ENCODE assay signal across 29 cellular contexts in the genomic region with DNA sequence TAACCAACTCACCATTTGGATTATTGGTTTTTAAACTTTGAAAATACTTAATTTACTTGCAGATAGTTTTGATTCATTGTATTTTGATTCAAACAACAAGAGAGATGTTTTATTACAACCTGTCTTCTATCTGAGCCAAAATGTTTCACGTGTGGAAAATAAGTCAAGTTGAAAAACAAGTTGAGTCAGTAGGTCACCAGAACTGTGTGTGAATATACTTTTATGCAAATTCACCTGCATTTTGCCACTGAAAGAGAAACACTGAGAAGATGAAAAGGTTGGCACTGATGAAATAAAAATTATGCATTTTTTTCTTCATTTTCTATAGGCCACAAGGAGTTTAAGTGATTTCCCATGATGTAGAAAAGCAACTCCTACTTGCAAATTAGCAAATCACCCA.
DNase-seq lines count a peak whose midpoint lies in the region; ATAC-seq and TF ChIP-seq lines count a peak whose summit lies in the region.
"Had no signal": no experiment of that assay in that cellular context is flagged by ENCODE, and none has a peak within 500 bp of the region (broad histone marks: within the 10 kb centered on the region; RNA-seq: fewer than 3 reads in every experiment).

No MANE protein-coding gene starts in this region.

- H3K36me3 Mint-ChIP-seq in activated T-cell treated with anti-CD3 and anti-CD28 coated beads, Interleukin-2, amount 50 U/mL, for 4 hours (ENCODE audit: insufficient read depth) = peaks cover 3% of the 10 kb centered on the region
- peaks cover 45% of the 10 kb centered on the region for H3K36me3 Mint-ChIP-seq in activated CD4-positive, alpha-beta memory T cell treated with anti-CD3 and anti-CD28 coated beads, Interleukin-2, amount 10 ng/mL, durations not matched to agents 7 days and 5 days (ENCODE audit: low read depth)

- peak; percentile 70 to 78 for ATAC-seq in activated T-cell treated with anti-CD3 and anti-CD28 coated beads, Interleukin-2, amount 50 U/mL, for 4 hours
- peak; percentile 45 for ATAC-seq in GM18520 (IDR thresholded peaks at IDR 0.05; ENCODE audit: unreplicated experiment)
- ATAC-seq: effector memory CD8-positive, alpha-beta T cell; lower lobe of right lung; naive thymus-derived CD4-positive, alpha-beta T cell; right lobe of liver had no signal

- H3K27ac Mint-ChIP-seq in activated CD4-positive, alpha-beta memory T cell treated with anti-CD3 and anti-CD28 coated beads, Interleukin-2, amount 10 ng/mL, durations not matched to agents 7 days and 5 days = peak overlapping the region; percentile 75

- CTCF ChIA-PET in activated CD4-positive, alpha-beta memory T cell treated with anti-CD3 and anti-CD28 coated beads, Interleukin-2, amount 10 ng/mL, durations not matched to agents 7 days and 5 days (lab: Charles Lee) = interaction anchor here (0.7 kb wide), 1 partner anchor 9 kb away, joined by 3 read pairs; no protein-coding TSS in a partner anchor

- H3K4me1 Mint-ChIP-seq in activated T-cell treated with anti-CD3 and anti-CD28 coated beads, Interleukin-2, amount 50 U/mL, for 4 hours (ENCODE audit: low read depth) = peaks cover 85% of the 10 kb centered on the region
- peaks cover 76% of the 10 kb centered on the region for H3K4me1 Mint-ChIP-seq in activated CD4-positive, alpha-beta memory T cell treated with anti-CD3 and anti-CD28 coated beads, Interleukin-2, amount 10 ng/mL, durations not matched to agents 7 days and 5 days

- no peak for TF ChIP-seq CTCF in epithelial cell of esophagus (IDR thresholded peaks at IDR 0.05; ENCODE audit: insufficient read depth, low read depth, low read length, missing control alignments)

- no peak for DNase-seq in activated T-cell treated with anti-CD3 and anti-CD28 coated beads, Interleukin-2, amount 50 U/mL, for 4 hours
- no peak for DNase-seq in activated T-cell treated with anti-CD3 and anti-CD28 coated beads, Interleukin-2, amount 50 U/mL, for 1 hour
- no peak for DNase-seq in activated CD4-positive, alpha-beta memory T cell treated with anti-CD3 and anti-CD28 coated beads, Interleukin-2, amount 10 ng/mL, durations not matched to agents 7 days and 5 days
- peak; percentile 20 for DNase-seq in epithelial cell of esophagus (ENCODE audit: low read depth)
- no peak for DNase-seq in NCI-H146 (lab: John Stamatoyannopoulos, UW)
- DNase-seq in stimulated activated CD4-positive, alpha-beta T cell treated with anti-CD3 and anti-CD28 coated beads, Interleukin-4, amount 100 ng/mL, for 24 hours = no peak
- DNase-seq in activated effector memory CD4-positive, alpha-beta T cell treated with Interleukin-2 at 50 U/mL for 16 hours = no peak
- DNase-seq: BE2C; effector memory CD8-positive, alpha-beta T cell; erythroblast; hypothalamus; IMR-90; lower lobe of right lung; MV-4-11; naive thymus-derived CD4-positive, alpha-beta T cell; NCI-H446; NCI-H774; occipital lobe; Peyer's patch; right lobe of liver; SHP77; spleen; stimulated activated CD4-positive, alpha-beta T cell treated with anti-CD3 and anti-CD28 coated beads, Interleukin-2, amount 100 ng/mL, for 24 hours; stimulated activated CD8-positive, alpha-beta memory T cell treated with anti-CD3 and anti-CD28 coated beads, Interleukin-4, amount 100 ng/mL, for 48 hours; T-helper 9 cell; transverse colon had no signal

- no peak overlapping the region for H3K4me3 Mint-ChIP-seq in activated T-cell treated with anti-CD3 and anti-CD28 coated beads, Interleukin-2, amount 50 U/mL, for 4 hours
- H3K4me3 Mint-ChIP-seq in activated CD4-positive, alpha-beta memory T cell treated with anti-CD3 and anti-CD28 coated beads, Interleukin-2, amount 10 ng/mL, durations not matched to agents 7 days and 5 days = no peak overlapping the region
- H3K4me3 Mint-ChIP-seq: central memory CD8-positive, alpha-beta T cell; effector memory CD8-positive, alpha-beta T cell had no signal

- peaks cover 7% of the 10 kb centered on the region for H3K9me3 Mint-ChIP-seq in activated T-cell treated with anti-CD3 and anti-CD28 coated beads, Interleukin-2, amount 50 U/mL, for 4 hours
- peaks cover 21% of the 10 kb centered on the region for H3K9me3 Mint-ChIP-seq in activated CD4-positive, alpha-beta memory T cell treated with anti-CD3 and anti-CD28 coated beads, Interleukin-2, amount 10 ng/mL, durations not matched to agents 7 days and 5 days

- POLR2A ChIA-PET in activated CD4-positive, alpha-beta memory T cell treated with anti-CD3 and anti-CD28 coated beads, Interleukin-2, amount 10 ng/mL, durations not matched to agents 7 days and 5 days (lab: Charles Lee) = interaction anchor here (0.7 to 2.1 kb wide), 5 partner anchors 8 to 135 kb away, joined by 3 to 14 read pairs (median 6); no protein-coding TSS in a partner anchor

- H3K27me3 Mint-ChIP-seq in activated T-cell treated with anti-CD3 and anti-CD28 coated beads, Interleukin-2, amount 50 U/mL, for 4 hours (ENCODE audit: low read depth) = no peaks in the 10 kb centered on the region
- no peaks in the 10 kb centered on the region for H3K27me3 Mint-ChIP-seq in activated CD4-positive, alpha-beta memory T cell treated with anti-CD3 and anti-CD28 coated beads, Interleukin-2, amount 10 ng/mL, durations not matched to agents 7 days and 5 days
- H3K27me3 Mint-ChIP-seq: central memory CD8-positive, alpha-beta T cell; effector memory CD8-positive, alpha-beta T cell; naive thymus-derived CD4-positive, alpha-beta T cell had no signal

- no peak overlapping the region for H3K4me3 ChIP-seq in epithelial cell of esophagus (ENCODE audit: low read length)
- H3K4me3 ChIP-seq: lower lobe of right lung, Peyer's patch, prostate gland, right lobe of liver, spleen, transverse colon had no signal
